Comparison of ENCODE assay signal across 18 cellular contexts in the genomic region with DNA sequence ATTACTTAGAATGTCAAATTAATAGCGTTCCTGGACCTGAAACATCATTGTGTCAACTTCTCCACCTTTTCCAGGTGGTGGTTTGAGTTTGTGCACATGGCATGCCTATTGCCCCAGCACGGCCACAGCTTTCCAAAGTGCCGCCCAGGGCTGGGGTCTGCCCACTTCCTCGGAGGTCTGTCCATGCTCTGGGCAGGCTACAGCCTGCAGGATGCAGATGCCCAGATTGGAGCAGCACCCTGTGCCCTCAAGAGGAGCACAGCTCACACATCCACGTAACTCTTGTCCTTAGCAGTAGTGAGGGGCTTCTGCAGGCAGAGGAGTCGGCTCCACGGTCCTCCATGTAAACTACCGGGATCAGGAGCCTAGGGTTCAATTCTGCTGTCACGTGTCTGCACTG.
DNase-seq lines count a peak whose midpoint lies in the region; ATAC-seq, FAIRE-seq and TF ChIP-seq lines count a peak whose summit lies in the region.
"Had no signal": no experiment of that assay in that cellular context is flagged by ENCODE, and none has a peak within 500 bp of the region (broad histone marks: within the 10 kb centered on the region; RNA-seq: fewer than 3 reads in every experiment).

No MANE protein-coding gene starts in this region.

- FAIRE-seq in kidney (lab: Jason Lieb, UNC) = no peak
- FAIRE-seq: A204.1, H1, HepG2 had no signal

- H3K4me3 ChIP-seq in kidney (ENCODE audit: low read length in 2 of 2) (no peak overlapping the region), neuronal stem cell (ENCODE audit: low read length in 2 of 2) (no peak overlapping the region), spleen (no peak overlapping the region)
- H3K4me3 ChIP-seq: HAP-1 had no signal

- peaks cover 0 to 4% of the 10 kb centered on the region in 2 donors for H3K9me3 ChIP-seq in kidney (ENCODE audit: control insufficient read depth in 1 of 2, low read length in 2 of 2)
- peaks cover 0 to 14% of the 10 kb centered on the region in 2 donors for H3K9me3 ChIP-seq in neuronal stem cell (replicated peaks in 1 of 2; ENCODE audit: control insufficient read depth in 2 of 2, insufficient read depth in 1 of 2, low read depth in 1 of 2, low read length in 2 of 2)
- H3K9me3 ChIP-seq in spleen = peaks cover 0 to 55% (median 36%) of the 10 kb centered on the region in 8 donors
- peaks cover 8% of the 10 kb centered on the region for H3K9me3 ChIP-seq in H9 (ENCODE audit: control insufficient read depth, low read depth, low read length)
- H3K9me3 ChIP-seq: HAP-1 had no signal

- H2BK5ac ChIP-seq in neuronal stem cell (ENCODE audit: low read length) (peak overlapping the region; percentile 57), H9 (ENCODE audit: insufficient read length, low read length) (no peak overlapping the region)

- H3K79me2 ChIP-seq in H9 (ENCODE audit: insufficient read depth, low read length) = no peaks in the 10 kb centered on the region

- H3K79me1 ChIP-seq in neuronal stem cell (ENCODE audit: low read depth, low read length) (no peaks in the 10 kb centered on the region), H9 (ENCODE audit: insufficient read depth, low read depth, low read length, poor library complexity, severe bottlenecking) (no peaks in the 10 kb centered on the region)

- no peaks in the 10 kb centered on the region for H3K27me3 ChIP-seq in neuronal stem cell (ENCODE audit: control insufficient read depth in 3 of 3, insufficient read depth in 3 of 3, low read depth in 1 of 3, low read length in 3 of 3)
- no peaks in the 10 kb centered on the region for H3K27me3 ChIP-seq in spleen (replicated peaks in 1 of 7)
- no peaks in the 10 kb centered on the region for H3K27me3 ChIP-seq in H9 (ENCODE audit: insufficient read depth, low read length)

- no peaks in the 10 kb centered on the region for H3K4me1 Mint-ChIP-seq in CD14-positive monocyte
- peaks cover 5 to 12% of the 10 kb centered on the region in 2 experiments for H3K4me1 Mint-ChIP-seq in H9
- H3K4me1 Mint-ChIP-seq: CD4-positive, alpha-beta memory T cell had no signal

- H3K23ac ChIP-seq in neuronal stem cell (ENCODE audit: low read depth, low read length, poor library complexity) (no peak overlapping the region), H9 (ENCODE audit: insufficient read length, low read depth, low read length) (no peak overlapping the region)

- no peak for TF ChIP-seq POLR2A in spleen (IDR thresholded peaks at IDR 0.05)

- H2AK5ac ChIP-seq in neuronal stem cell (ENCODE audit: low read depth, low read length) (no peak overlapping the region), H9 (ENCODE audit: insufficient read length, low read length) (no peak overlapping the region)

- H4K8ac ChIP-seq in neuronal stem cell (ENCODE audit: low read depth, low read length) (no peak overlapping the region), H9 (replicated peaks; ENCODE audit: insufficient read length, low read depth, low read length) (no peak overlapping the region)

- H2BK120ac ChIP-seq in neuronal stem cell (ENCODE audit: low read depth, low read length) (no peak overlapping the region), H9 (ENCODE audit: low read depth, low read length, poor library complexity, severe bottlenecking) (no peak overlapping the region)

- no peak overlapping the region for H4K91ac ChIP-seq in neuronal stem cell (ENCODE audit: low read depth, low read length, poor library complexity)
- H4K91ac ChIP-seq in H9 (ENCODE audit: insufficient read length, low read depth, low read length) = no peak overlapping the region

- H3K27ac ChIP-seq in kidney (ENCODE audit: low read depth in 2 of 2, low read length in 2 of 2) (no peak overlapping the region), neuronal stem cell (replicated peaks; ENCODE audit: low read length) (no peak overlapping the region), spleen (no peak overlapping the region), H9 (ENCODE audit: insufficient read length, low read depth, low read length) (no peak overlapping the region)
- H3K27ac ChIP-seq: C4-2B had no signal

- H4K5ac ChIP-seq in H9 (ENCODE audit: insufficient read length, low read depth, low read length) = no peak overlapping the region

- H3K18ac ChIP-seq in neuronal stem cell (ENCODE audit: low read length) (no peak overlapping the region), H9 (ENCODE audit: insufficient read length, low read depth, low read length) (no peak overlapping the region)

- no peaks in the 10 kb centered on the region for H3K36me3 ChIP-seq in kidney (ENCODE audit: control insufficient read depth in 1 of 2, insufficient read depth in 2 of 2, low read length in 2 of 2)
- peaks cover 0 to 1% of the 10 kb centered on the region in 2 donors for H3K36me3 ChIP-seq in neuronal stem cell (replicated peaks in 1 of 2; ENCODE audit: control insufficient read depth in 2 of 2, insufficient read depth in 2 of 2, low read length in 2 of 2)
- H3K36me3 ChIP-seq in spleen = peaks cover 0 to 18% (median 3%) of the 10 kb centered on the region in 6 donors
- H3K36me3 ChIP-seq: HAP-1 had no signal

- no peaks in the 10 kb centered on the region for H3K23me2 ChIP-seq in H9 (ENCODE audit: insufficient read length, low read depth, low read length, poor library complexity, severe bottlenecking)

- H3K4me1 ChIP-seq in kidney (ENCODE audit: control insufficient read depth in 1 of 2, insufficient read depth in 1 of 2, low read depth in 1 of 2, low read length in 2 of 2) (no peaks in the 10 kb centered on the region), neuronal stem cell (ENCODE audit: control insufficient read depth in 2 of 2, insufficient read depth in 1 of 2, low read depth in 1 of 2, low read length in 2 of 2) (no peaks in the 10 kb centered on the region), spleen (no peaks in the 10 kb centered on the region), H9 (ENCODE audit: insufficient read depth, low read length) (no peaks in the 10 kb centered on the region)
- H3K4me1 ChIP-seq: HAP-1 had no signal

- H2BK15ac ChIP-seq in neuronal stem cell (ENCODE audit: low read length) (no peak overlapping the region), H9 (ENCODE audit: low read depth, low read length) (no peak overlapping the region)

- DNase-seq in ecto neural progenitor cell (ENCODE audit: low spot score) = peak; percentile 27
- DNase-seq in kidney = peak; percentile 39
- DNase-seq in neuronal stem cell (ENCODE audit: low spot score) = no peak
- DNase-seq in spleen = peak; percentile 47
- DNase-seq in CD14-positive monocyte (ENCODE audit: low spot score) = no peak
- no peak for DNase-seq in H9
- DNase-seq: ACHN; AML-193; CD4-positive, alpha-beta memory T cell; DMS79 treated with DMSO at 0.1 percent for 48 hours; GF-D8 had no signal

- peaks cover 8 to 36% (median 19%) of the 10 kb centered on the region in 7 donors for H3K9me3 Mint-ChIP-seq in CD14-positive monocyte
- H3K9me3 Mint-ChIP-seq in H9 = peaks cover 24 to 27% of the 10 kb centered on the region in 2 experiments

- H2AFZ ChIP-seq in neuronal stem cell (ENCODE audit: low read length) (no peak overlapping the region), H9 (ENCODE audit: low read length) (no peak overlapping the region)

- H3K4me2 ChIP-seq in neuronal stem cell (ENCODE audit: insufficient read depth, low read length, poor library complexity, severe bottlenecking) = no peak overlapping the region
- no peak overlapping the region for H3K4me2 ChIP-seq in H9 (ENCODE audit: insufficient read depth, insufficient read length, low read length)

- ATAC-seq in GM21447 (IDR thresholded peaks at IDR 0.05; ENCODE audit: unreplicated experiment) = no peak

- no peak overlapping the region for H3K56ac ChIP-seq in H9 (ENCODE audit: insufficient read length, low read depth, low read length)

- TF ChIP-seq CTCF in kidney (IDR thresholded peaks at IDR 0.05; ENCODE audit: borderline replicate concordance, extremely low read depth, insufficient read depth) (no peak), spleen (IDR thresholded peaks at IDR 0.05 in 8 of 11, conservative IDR thresholded peaks at IDR 0.05 in 3 of 11) (no peak), CD14-positive monocyte (IDR thresholded peaks at IDR 0.05) (no peak), H9 (conservative IDR thresholded peaks at IDR 0.05) (no peak)

- no peak overlapping the region for H3T11ph ChIP-seq in H9 (ENCODE audit: low read length)

- H3K4me3 Mint-ChIP-seq in CD14-positive monocyte = no peak overlapping the region
- H3K4me3 Mint-ChIP-seq in H9 = no peak overlapping the region
- H3K4me3 Mint-ChIP-seq: CD4-positive, alpha-beta memory T cell; IgD-negative memory B cell had no signal

- WGBS in neuronal stem cell (ENCODE audit: extremely low coverage in 2 of 2, insufficient read length in 2 of 2, insufficient replicate concordance in 1 of 2), 2 donors = no CpG with 5 or more reads among the region's 9 CpGs
- 92 to 96% (median 95%) methylated on average over 9 of the region's 9 CpGs for WGBS in spleen, 5 donors
- no CpG with 5 or more reads among the region's 9 CpGs for WGBS in H9 (ENCODE audit: extremely low coverage, insufficient read length, low lambda C conversion rate)

- H2BK20ac ChIP-seq in H9 (ENCODE audit: low read depth, low read length, poor library complexity, severe bottlenecking) = no peak overlapping the region

- H3K14ac ChIP-seq in neuronal stem cell (ENCODE audit: low read length) (no peak overlapping the region), H9 (ENCODE audit: insufficient read depth, low read length) (no peak overlapping the region)

- no peak overlapping the region for H3K27ac Mint-ChIP-seq in CD14-positive monocyte
- no peak overlapping the region for H3K27ac Mint-ChIP-seq in H9
- H3K27ac Mint-ChIP-seq: IgD-negative memory B cell had no signal

- no peak overlapping the region for H2BK12ac ChIP-seq in neuronal stem cell (ENCODE audit: low read length)
- no peak overlapping the region for H2BK12ac ChIP-seq in H9 (ENCODE audit: insufficient read length, low read depth, low read length)

- intact Hi-C loops in kidney (cut with DNase I) (no loop called here), spleen (cut with DNase I; ENCODE audit: low total_unique reads) (no loop called here), CD14-positive monocyte (cut with micrococcal nuclease) (no loop called here)

- no peaks in the 10 kb centered on the region for H4K20me1 ChIP-seq in H9 (ENCODE audit: control insufficient read depth, insufficient read depth, insufficient read length)

- peaks cover 0 to 3% (median 0%) of the 10 kb centered on the region in 3 donors for H3K27me3 Mint-ChIP-seq in CD14-positive monocyte (ENCODE audit: low read depth in 3 of 3)
- peaks cover 4% of the 10 kb centered on the region; the same call in 1 of the 2 replicates for H3K27me3 Mint-ChIP-seq in H9 (ENCODE audit: low read depth)
- H3K27me3 Mint-ChIP-seq: CD4-positive, alpha-beta memory T cell; IgD-negative memory B cell had no signal

- H3K9ac ChIP-seq in kidney (ENCODE audit: low read length in 2 of 2) (no peak overlapping the region), neuronal stem cell (ENCODE audit: low read depth, low read length, poor library complexity) (no peak overlapping the region), H9 (ENCODE audit: extremely low read depth, insufficient read length, low read length) (no peak overlapping the region)

- H3K36me3 Mint-ChIP-seq in CD14-positive monocyte (peaks cover 1 to 5% of the 10 kb centered on the region in 2 donors), H9 (ENCODE audit: insufficient read depth in 1 of 3, low read depth in 3 of 3) (peaks cover 22 to 29% (median 24%) of the 10 kb centered on the region in 3 experiments)

- H3K4ac ChIP-seq in neuronal stem cell (ENCODE audit: low read length) (no peak overlapping the region), H9 (ENCODE audit: low read depth, low read length) (no peak overlapping the region)

Comparison
In these comparisons a context has a peak if more than half of its experiments do, and no peak if none do; other contexts are left out.
1. DNase-seq: peak in ecto neural progenitor cell (single experiment), kidney (single experiment) and spleen (single experiment); none in neuronal stem cell (single experiment), CD14-positive monocyte (single experiment) and H9 (single experiment).